In genomic region chr5:143216211-143216610, GRCh38 we compare ENCODE assay signal across 24 cellular contexts.
DNase-seq lines count a peak whose midpoint lies in the region; ATAC-seq, FAIRE-seq and TF ChIP-seq lines count a peak whose summit lies in the region.
"Had no signal": no experiment of that assay in that cellular context is flagged by ENCODE, and none has a peak within 500 bp of the region (broad histone marks: within the 10 kb centered on the region; RNA-seq: fewer than 3 reads in every experiment).

No MANE protein-coding gene starts in this region.

- H3K4ac ChIP-seq in neuronal stem cell (ENCODE audit: low read length), result no peak overlapping the region

- no peaks in the 10 kb centered on the region for H3K79me1 ChIP-seq in neuronal stem cell (ENCODE audit: low read depth, low read length)

- no peak for FAIRE-seq in GM12878 (lab: Jason Lieb, UNC)
- FAIRE-seq: A204.1, endothelial cell of umbilical vein had no signal

- H3K4me3 Mint-ChIP-seq in activated naive CD8-positive, alpha-beta T cell treated with anti-CD3 and anti-CD28 coated beads, Interleukin-2, amount 50 U/mL, for 24 hours, result no peak overlapping the region
- H3K4me3 Mint-ChIP-seq in activated naive CD8-positive, alpha-beta T cell treated with anti-CD3 and anti-CD28 coated beads for 36 hours, result no peak overlapping the region
- H3K4me3 Mint-ChIP-seq in naive thymus-derived CD4-positive, alpha-beta T cell, result no peak overlapping the region
- H3K4me3 Mint-ChIP-seq: naive thymus-derived CD8-positive, alpha-beta T cell; stimulated activated naive B cell treated with anti-CD40 and anti-IgM and Interleukin-4, amounts not matched to agents 10 μg/mL and 1 μg/mL and 100 μg/mL, for 72 hours had no signal

- no peak for TF ChIP-seq POLR2A in GM12878 (IDR thresholded peaks at IDR 0.05; ENCODE audit: low read depth, low read length)

- no peak for ATAC-seq in activated naive CD8-positive, alpha-beta T cell treated with anti-CD3 and anti-CD28 coated beads, Interleukin-2, amount 50 U/mL, for 24 hours
- ATAC-seq in GM12878, result no peak
- no peak for ATAC-seq in naive thymus-derived CD4-positive, alpha-beta T cell
- no peak for ATAC-seq in GM21526 (IDR thresholded peaks at IDR 0.05; ENCODE audit: low FRiP score, unreplicated experiment)
- ATAC-seq: left lung; naive thymus-derived CD8-positive, alpha-beta T cell; sciatic nerve; stimulated activated naive B cell treated with anti-CD40 and anti-IgM and Interleukin-4, amounts not matched to agents 10 μg/mL and 1 μg/mL and 100 μg/mL, for 72 hours had no signal

- H3K23ac ChIP-seq in neuronal stem cell (ENCODE audit: low read depth, low read length, poor library complexity), result no peak overlapping the region

- BruUV-seq in GM12878 (replicated peaks; lab: Mats Ljungman, UMichigan), result no TSS peak

- RAD21 ChIA-PET in GM12878 (lab: Charles Lee; ENCODE audit: unreplicated experiment), result interaction anchor here (0.7 to 18.1 kb wide), 16 partner anchors 7 to 295 kb away, joined by 3 to 482 read pairs (median 6); partner anchors contain the start of gene NR3C1

- no peak overlapping the region for H4K8ac ChIP-seq in neuronal stem cell (ENCODE audit: low read depth, low read length)

- H2BK12ac ChIP-seq in neuronal stem cell (ENCODE audit: low read length), result no peak overlapping the region

- POLR2A ChIA-PET in GM12878 (lab: Charles Lee), result interaction anchor here (0.5 to 8.5 kb wide), 5 partner anchors 8 to 38 kb away, joined by 3 to 103 read pairs (median 7); no protein-coding TSS in a partner anchor
- POLR2A ChIA-PET in naive thymus-derived CD4-positive, alpha-beta T cell (lab: Charles Lee), result no interaction called here

- H3K4me1 Mint-ChIP-seq in activated naive CD8-positive, alpha-beta T cell treated with anti-CD3 and anti-CD28 coated beads, Interleukin-2, amount 50 U/mL, for 24 hours, result peaks cover 43% of the 10 kb centered on the region
- peaks cover 15% of the 10 kb centered on the region for H3K4me1 Mint-ChIP-seq in activated naive CD8-positive, alpha-beta T cell treated with anti-CD3 and anti-CD28 coated beads for 36 hours
- H3K4me1 Mint-ChIP-seq in naive thymus-derived CD4-positive, alpha-beta T cell, result peaks cover 13 to 52% (median 18%) of the 10 kb centered on the region in 7 donors

- WGBS in GM12878 (ENCODE audit: insufficient coverage, insufficient replicate concordance, low lambda C conversion rate, missing lambda C conversion rate), result 25% methylated on average over 9 of the region's 9 CpGs
- no CpG with 5 or more reads among the region's 9 CpGs for WGBS in neuronal stem cell (ENCODE audit: extremely low coverage in 2 of 2, insufficient read length in 2 of 2, insufficient replicate concordance in 1 of 2), 2 donors

- no peak overlapping the region for H2BK15ac ChIP-seq in neuronal stem cell (ENCODE audit: low read length)

- H2AK5ac ChIP-seq in neuronal stem cell (ENCODE audit: low read depth, low read length), result no peak overlapping the region

- H3K36me3 Mint-ChIP-seq in activated naive CD8-positive, alpha-beta T cell treated with anti-CD3 and anti-CD28 coated beads, Interleukin-2, amount 50 U/mL, for 24 hours (ENCODE audit: low read depth), result peaks cover 6% of the 10 kb centered on the region
- peaks cover 7% of the 10 kb centered on the region for H3K36me3 Mint-ChIP-seq in activated naive CD8-positive, alpha-beta T cell treated with anti-CD3 and anti-CD28 coated beads for 36 hours
- peaks cover 5 to 60% (median 25%) of the 10 kb centered on the region in 5 donors for H3K36me3 Mint-ChIP-seq in naive thymus-derived CD4-positive, alpha-beta T cell

- H3K9me3 Mint-ChIP-seq in activated naive CD8-positive, alpha-beta T cell treated with anti-CD3 and anti-CD28 coated beads, Interleukin-2, amount 50 U/mL, for 24 hours, result no peaks in the 10 kb centered on the region
- no peaks in the 10 kb centered on the region for H3K9me3 Mint-ChIP-seq in activated naive CD8-positive, alpha-beta T cell treated with anti-CD3 and anti-CD28 coated beads for 36 hours
- H3K9me3 Mint-ChIP-seq in naive thymus-derived CD4-positive, alpha-beta T cell, result peaks cover 0 to 3% (median 0%) of the 10 kb centered on the region in 11 donors
- H3K9me3 Mint-ChIP-seq: naive thymus-derived CD8-positive, alpha-beta T cell; stimulated activated naive B cell treated with anti-CD40 and anti-IgM and Interleukin-4, amounts not matched to agents 10 μg/mL and 1 μg/mL and 100 μg/mL, for 72 hours had no signal

- SMC1A ChIA-PET in GM12878 (lab: Charles Lee; ENCODE audit: uncharacterized antibody, unreplicated experiment), result interaction anchor here (1.0 to 8.2 kb wide), 14 partner anchors 10 to 294 kb away, joined by 3 to 215 read pairs (median 4); no protein-coding TSS in a partner anchor

- TF ChIP-seq RAD21 in GM12878 (IDR thresholded peaks at IDR 0.05; ENCODE audit: insufficient read depth, low read depth, low read length), result no peak

- H3K27ac ChIP-seq in GM12878 (ENCODE audit: control insufficient read depth, insufficient read depth) (peak overlapping the region; percentile 100), neuronal stem cell (replicated peaks; ENCODE audit: low read length) (no peak overlapping the region), brain microvascular endothelial cell (no peak overlapping the region)
- H3K27ac ChIP-seq in naive thymus-derived CD4-positive, alpha-beta T cell (ENCODE audit: low read depth, low read length), result no peak overlapping the region
- H3K27ac ChIP-seq: left lung, PC-9, VCaP had no signal

- no peaks in the 10 kb centered on the region for H4K20me1 ChIP-seq in GM12878 (ENCODE audit: control insufficient read depth, insufficient read depth)

- H3K36me3 ChIP-seq in H7 (replicated peaks; ENCODE audit: control insufficient read depth, insufficient read depth, low read length) (no peaks in the 10 kb centered on the region), GM12878 (ENCODE audit: control insufficient read depth in 2 of 2, insufficient read depth in 2 of 2, low read length in 1 of 2) (peaks cover 4 to 5% of the 10 kb centered on the region in 2 experiments; a peak in 3 of 4 replicates), neuronal stem cell (replicated peaks in 1 of 2; ENCODE audit: control insufficient read depth in 2 of 2, insufficient read depth in 2 of 2, low read length in 2 of 2) (peaks cover 0 to 3% of the 10 kb centered on the region in 2 donors), brain microvascular endothelial cell (replicated peaks) (no peaks in the 10 kb centered on the region)
- peaks cover 0 to 19% (median 0%) of the 10 kb centered on the region in 3 experiments for H3K36me3 ChIP-seq in naive thymus-derived CD4-positive, alpha-beta T cell (ENCODE audit: control insufficient read depth in 2 of 3, insufficient read depth in 3 of 3, low read length in 3 of 3)

- H2BK120ac ChIP-seq in neuronal stem cell (ENCODE audit: low read depth, low read length), result no peak overlapping the region

- in situ Hi-C loops in GM12878 (cut with MboI), result no loop called here
- in situ Hi-C loops in brain microvascular endothelial cell (cut with HindIII; ENCODE audit: low pct_ligation_motif_present, low sequenced_read_pairs), result no loop called here

- H3K18ac ChIP-seq in neuronal stem cell (ENCODE audit: low read length), result no peak overlapping the region

- H3K9ac ChIP-seq in GM12878 (ENCODE audit: control insufficient read depth, insufficient read depth, low read length), result peak overlapping the region; percentile 59
- no peak overlapping the region for H3K9ac ChIP-seq in neuronal stem cell (ENCODE audit: low read depth, low read length, poor library complexity)

- no peak for DNase-seq in activated naive CD8-positive, alpha-beta T cell treated with anti-CD3 and anti-CD28 coated beads, Interleukin-2, amount 50 U/mL, for 24 hours
- DNase-seq in activated naive CD8-positive, alpha-beta T cell treated with anti-CD3 and anti-CD28 coated beads for 36 hours, result no peak
- DNase-seq in H7 (peak; percentile 5), GM12878 (ENCODE audit: low read depth, low spot score) (no peak), neuronal stem cell (ENCODE audit: low spot score) (no peak), brain microvascular endothelial cell (no peak)
- DNase-seq in naive thymus-derived CD4-positive, alpha-beta T cell, result no peak
- DNase-seq: activated CD4-positive, alpha-beta T cell treated with anti-CD3 and anti-CD28 coated beads for 4 hours; left lung; midbrain; naive thymus-derived CD8-positive, alpha-beta T cell; NCI-H1436 treated with DMSO at 0.1 percent for 48 hours; NCI-H2107; NCI-H446; PC-9; Right ventricle myocardium superior; stimulated activated CD4-positive, alpha-beta T cell treated with anti-CD3 and anti-CD28 coated beads, Interleukin-12 subunit alpha, Interleukin-12 subunit beta, amount 100 ng/mL, for 4 hours; stimulated activated CD4-positive, alpha-beta T cell treated with anti-CD3 and anti-CD28 coated beads, Interleukin-4, amount 100 ng/mL, for 24 hours; stimulated activated naive B cell treated with anti-CD40 and anti-IgM and Interleukin-4, amounts not matched to agents 10 μg/mL and 1 μg/mL and 100 μg/mL, for 72 hours had no signal

- TF ChIP-seq CTCF in GM12878 (IDR thresholded peaks at IDR 0.05 in 2 of 3, conservative IDR thresholded peaks at IDR 0.05 in 1 of 3; ENCODE audit: control insufficient read depth in 2 of 3, extremely low read depth in 1 of 3, insufficient read depth in 1 of 3, low read depth in 3 of 3, low read length in 3 of 3), result no peak
- no peak for TF ChIP-seq CTCF in brain microvascular endothelial cell (IDR thresholded peaks at IDR 0.05; ENCODE audit: low read depth, low read length, missing control alignments)

- TF ChIP-seq EP300 in GM12878 (IDR thresholded peaks at IDR 0.05; ENCODE audit: borderline replicate concordance in 1 of 2, control insufficient read depth in 1 of 2, low read depth in 2 of 2, low read length in 2 of 2), result no peak

- H2AFZ ChIP-seq in GM12878 (ENCODE audit: control insufficient read depth, low read depth, low read length) (peak overlapping the region; percentile 53), neuronal stem cell (ENCODE audit: low read length) (no peak overlapping the region)
- H2AFZ ChIP-seq: PC-9 had no signal

- H3K14ac ChIP-seq in neuronal stem cell (ENCODE audit: low read length), result peak overlapping the region; percentile 21

- CTCF ChIA-PET in GM12878 (lab: Yijun Ruan, JAX), result interaction anchor here (0.9 to 6.7 kb wide), 3 partner anchors 9 to 199 kb away, joined by 5 to 77 read pairs (median 69); no protein-coding TSS in a partner anchor
- CTCF ChIA-PET in naive thymus-derived CD4-positive, alpha-beta T cell (lab: Charles Lee), result no interaction called here

- H3K4me3 ChIP-seq in H7 (ENCODE audit: insufficient read depth, low read depth, low read length) (no peak overlapping the region), GM12878 (no peak overlapping the region), neuronal stem cell (ENCODE audit: low read length in 2 of 2) (no peak overlapping the region), brain microvascular endothelial cell (ENCODE audit: low read depth, low read length) (no peak overlapping the region)
- H3K4me3 ChIP-seq in naive thymus-derived CD4-positive, alpha-beta T cell (ENCODE audit: low read length), result no peak overlapping the region
- H3K4me3 ChIP-seq: left lung, PC-9 had no signal

- intact Hi-C loops in GM12878 (cut with micrococcal nuclease; ENCODE audit: unreplicated experiment), result loop anchor here (5.0 kb wide), 1 partner anchor 391 kb away; no protein-coding TSS in a partner anchor
- intact Hi-C loops in naive thymus-derived CD4-positive, alpha-beta T cell (cut with micrococcal nuclease), result no loop called here

- H3K27me3 ChIP-seq in H7 (ENCODE audit: control insufficient read depth, insufficient read depth, low read length), result no peaks in the 10 kb centered on the region
- H3K27me3 ChIP-seq in GM12878 (replicated peaks in 1 of 2; ENCODE audit: control insufficient read depth in 2 of 2, insufficient read depth in 2 of 2, low read length in 1 of 2), result no peaks in the 10 kb centered on the region
- no peaks in the 10 kb centered on the region for H3K27me3 ChIP-seq in neuronal stem cell (ENCODE audit: control insufficient read depth in 3 of 3, insufficient read depth in 3 of 3, low read depth in 1 of 3, low read length in 3 of 3)
- no peaks in the 10 kb centered on the region for H3K27me3 ChIP-seq in naive thymus-derived CD4-positive, alpha-beta T cell (ENCODE audit: control insufficient read depth in 2 of 2, insufficient read depth in 2 of 2, low read length in 2 of 2)
- H3K27me3 ChIP-seq in brain microvascular endothelial cell (replicated peaks), result no peaks in the 10 kb centered on the region
- H3K27me3 ChIP-seq: left lung had no signal

- peak overlapping the region; percentile 28 for H3K27ac Mint-ChIP-seq in activated naive CD8-positive, alpha-beta T cell treated with anti-CD3 and anti-CD28 coated beads, Interleukin-2, amount 50 U/mL, for 24 hours
- H3K27ac Mint-ChIP-seq in activated naive CD8-positive, alpha-beta T cell treated with anti-CD3 and anti-CD28 coated beads for 36 hours, result no peak overlapping the region
- peak overlapping the region in 1 of 9 donors; percentile 19 for H3K27ac Mint-ChIP-seq in naive thymus-derived CD4-positive, alpha-beta T cell
- H3K27ac Mint-ChIP-seq: stimulated activated naive B cell treated with anti-CD40 and anti-IgM and Interleukin-4, amounts not matched to agents 10 μg/mL and 1 μg/mL and 100 μg/mL, for 72 hours had no signal

- H4K91ac ChIP-seq in neuronal stem cell (ENCODE audit: low read depth, low read length, poor library complexity), result no peak overlapping the region

- H3K9me3 ChIP-seq in GM12878 (replicated peaks; ENCODE audit: control insufficient read depth, insufficient read depth, low read length) (no peaks in the 10 kb centered on the region), neuronal stem cell (replicated peaks in 1 of 2; ENCODE audit: control insufficient read depth in 2 of 2, insufficient read depth in 1 of 2, low read depth in 1 of 2, low read length in 2 of 2) (no peaks in the 10 kb centered on the region)
- H3K9me3 ChIP-seq in naive thymus-derived CD4-positive, alpha-beta T cell (ENCODE audit: control insufficient read depth in 2 of 3, low read length in 3 of 3), result no peaks in the 10 kb centered on the region
- H3K9me3 ChIP-seq: left lung had no signal

- H3K27me3 Mint-ChIP-seq in activated naive CD8-positive, alpha-beta T cell treated with anti-CD3 and anti-CD28 coated beads, Interleukin-2, amount 50 U/mL, for 24 hours, result no peaks in the 10 kb centered on the region
- H3K27me3 Mint-ChIP-seq in activated naive CD8-positive, alpha-beta T cell treated with anti-CD3 and anti-CD28 coated beads for 36 hours, result no peaks in the 10 kb centered on the region
- H3K27me3 Mint-ChIP-seq in naive thymus-derived CD4-positive, alpha-beta T cell, result no peaks in the 10 kb centered on the region
- H3K27me3 Mint-ChIP-seq: naive thymus-derived CD8-positive, alpha-beta T cell; stimulated activated naive B cell treated with anti-CD40 and anti-IgM and Interleukin-4, amounts not matched to agents 10 μg/mL and 1 μg/mL and 100 μg/mL, for 72 hours had no signal

- peaks cover 42% of the 10 kb centered on the region for H3K79me2 ChIP-seq in GM12878 (ENCODE audit: control insufficient read depth, insufficient read depth, low read length)

- H3K4me2 ChIP-seq in GM12878 (ENCODE audit: control insufficient read depth, insufficient read depth), result peak overlapping the region; percentile 66; the same call in 1 of the 2 replicates
- no peak overlapping the region for H3K4me2 ChIP-seq in neuronal stem cell (ENCODE audit: insufficient read depth, low read length, poor library complexity, severe bottlenecking)
- H3K4me2 ChIP-seq: PC-9 had no signal

- no peak overlapping the region for H2BK5ac ChIP-seq in neuronal stem cell (ENCODE audit: low read length)

- H3K4me1 ChIP-seq in GM12878 (ENCODE audit: control insufficient read depth, insufficient read depth, low read length) (peaks cover 91% of the 10 kb centered on the region), neuronal stem cell (ENCODE audit: control insufficient read depth in 2 of 2, insufficient read depth in 1 of 2, low read depth in 1 of 2, low read length in 2 of 2) (peaks cover 23 to 49% of the 10 kb centered on the region in 2 donors)
- no peaks in the 10 kb centered on the region for H3K4me1 ChIP-seq in naive thymus-derived CD4-positive, alpha-beta T cell (ENCODE audit: control insufficient read depth in 2 of 2, insufficient read depth in 2 of 2, low read length in 2 of 2)
